ENCODE assay signal across 13 cellular contexts in genomic region chr3:64443553-64444331, GRCh38.
DNase-seq lines count a peak whose midpoint lies in the region; TF ChIP-seq lines count a peak whose summit lies in the region.
"Had no signal": no experiment of that assay in that cellular context is flagged by ENCODE, and none has a peak within 500 bp of the region (broad histone marks: within the 10 kb centered on the region; RNA-seq: fewer than 3 reads in every experiment).

No MANE protein-coding gene starts in this region.

- intact Hi-C loops in esophagus muscularis mucosa (cut with DNase I): no loop called here

- H3K36me3 ChIP-seq in esophagus muscularis mucosa: no peaks in the 10 kb centered on the region
- H3K36me3 ChIP-seq: SJCRH30 had no signal

- 53% methylated on average over 14 of the region's 16 CpGs for WGBS in esophagus muscularis mucosa

- H3K27me3 ChIP-seq in esophagus muscularis mucosa: peaks cover 0 to 45% (median 17%) of the 10 kb centered on the region in 4 donors
- H3K27me3 ChIP-seq: SJCRH30 had no signal

- H3K4me1 ChIP-seq in esophagus muscularis mucosa: peaks cover 10 to 48% (median 42%) of the 10 kb centered on the region in 4 donors
- H3K4me1 ChIP-seq: SJCRH30 had no signal

- TF ChIP-seq CTCF in foreskin fibroblast (IDR thresholded peaks at IDR 0.05; ENCODE audit: low read depth, low read length) (no peak), esophagus muscularis mucosa (IDR thresholded peaks at IDR 0.05) (no peak)

- H3K27ac ChIP-seq in esophagus muscularis mucosa (replicated peaks in 1 of 4): no peak overlapping the region
- H3K27ac ChIP-seq: SJCRH30 had no signal

- peak; percentile 74 for DNase-seq in EL
- peak; percentile 60 for DNase-seq in SK-N-DZ (ENCODE audit: low spot score)
- peak; percentile 81 to 93 for DNase-seq in foreskin fibroblast
- DNase-seq in renal cortical epithelial cell (ENCODE audit: low read depth): peak; percentile 66
- DNase-seq in activated CD4-positive, alpha-beta T cell treated with anti-CD3 and anti-CD28 coated beads for 4 hours: no peak
- no peak for DNase-seq in KBM-7
- no peak for DNase-seq in esophagus muscularis mucosa (ENCODE audit: extremely low spot score)
- DNase-seq in activated naive CD4-positive, alpha-beta T cell treated with anti-CD3 and anti-CD28 coated beads, Interleukin-2, amount 50 U/mL, for 16 hours: no peak
- DNase-seq: activated CD4-positive, alpha-beta memory T cell treated with anti-CD3 and anti-CD28 coated beads, Interleukin-2, amount 10 ng/mL, durations not matched to agents 7 days and 5 days; erythroblast; midbrain; SJCRH30; stimulated activated naive CD8-positive, alpha-beta T cell treated with anti-CD3 and anti-CD28 coated beads, Interleukin-15, amount 100 ng/mL, for 72 hours had no signal

- no peak for TF ChIP-seq EP300 in esophagus muscularis mucosa (IDR thresholded peaks at IDR 0.05)

- TF ChIP-seq POLR2A in esophagus muscularis mucosa (IDR thresholded peaks at IDR 0.05; ENCODE audit: low read depth): no peak

- no peaks in the 10 kb centered on the region for H3K9me3 ChIP-seq in esophagus muscularis mucosa
- H3K9me3 ChIP-seq: SJCRH30 had no signal

- H3K4me3 ChIP-seq in foreskin fibroblast (ENCODE audit: low read depth in 1 of 2, low read length in 2 of 2): peak overlapping the region; percentile 8 to 59
- H3K4me3 ChIP-seq in esophagus muscularis mucosa: peak overlapping the region in 2 of 4 donors; percentile 11
- H3K4me3 ChIP-seq: SJCRH30 had no signal

- in situ Hi-C loops in KBM-7 (cut with MboI; ENCODE audit: low pct_unique_long_range_greater_than_20kb, low sequenced_read_pairs): no loop called here

Comparison
In these comparisons a context has a peak if more than half of its experiments do, and no peak if none do; other contexts are left out.
1. DNase-seq: peak in EL (single experiment), SK-N-DZ (single experiment), foreskin fibroblast (2 of 2) and renal cortical epithelial cell (single experiment); none in activated CD4-positive, alpha-beta T cell treated with anti-CD3 and anti-CD28 coated beads for 4 hours (0 of 2), KBM-7 (single experiment), esophagus muscularis mucosa (single experiment) and activated naive CD4-positive, alpha-beta T cell treated with anti-CD3 and anti-CD28 coated beads, Interleukin-2, amount 50 U/mL, for 16 hours (single experiment).